Comparison of ENCODE assay signal across 18 cellular contexts in the genomic region with DNA sequence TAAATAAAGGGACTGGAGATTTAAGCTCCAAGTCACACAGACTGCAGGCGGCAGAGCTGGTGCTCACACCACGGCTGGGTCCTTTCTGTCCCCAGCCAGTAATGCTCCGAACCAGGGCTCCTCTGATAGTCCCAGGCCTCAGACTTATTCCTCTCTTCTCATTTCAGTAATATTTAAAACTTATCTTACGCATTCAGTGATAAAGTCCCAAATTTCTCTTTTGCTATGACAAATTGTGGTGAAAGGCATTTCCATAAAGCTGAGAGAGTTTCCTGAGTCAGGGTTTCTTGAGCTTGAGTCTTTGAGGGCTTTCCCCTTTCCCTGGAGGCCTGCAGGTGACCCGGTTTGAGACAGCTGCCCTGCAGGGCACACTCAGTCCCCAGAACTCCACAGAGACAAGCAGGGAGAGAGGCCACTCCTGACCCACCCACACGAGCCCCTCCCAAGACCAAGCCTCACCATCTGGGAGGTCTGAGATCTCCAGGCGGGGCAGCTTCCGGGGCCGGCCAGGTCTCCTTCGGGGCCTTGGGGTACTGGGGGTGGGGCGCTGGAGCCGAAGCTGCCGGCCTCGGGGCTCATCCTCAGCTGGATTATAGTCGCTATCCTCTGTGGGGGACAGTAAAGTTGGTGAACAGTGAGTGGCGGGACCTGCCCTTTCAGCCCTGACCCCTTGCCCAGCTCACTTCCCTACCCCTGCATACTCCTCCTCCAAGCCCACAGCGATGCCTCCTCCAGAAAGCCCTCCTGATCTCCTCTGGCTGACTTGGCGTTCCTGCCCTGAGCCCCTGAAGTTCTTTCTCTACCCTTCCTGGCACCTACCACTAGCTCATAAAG. TPM values are rescaled to one million over a fixed set of nuclear protein-coding genes. Genes with fewer than 3 reads are reported as not detected.
DNase-seq lines count a peak whose midpoint lies in the region; ATAC-seq and TF ChIP-seq lines count a peak whose summit lies in the region.
"Had no signal": no experiment of that assay in that cellular context is flagged by ENCODE, and none has a peak within 500 bp of the region (broad histone marks: within the 10 kb centered on the region; RNA-seq: fewer than 3 reads in every experiment).

No MANE protein-coding gene starts in this region.

- H3K27ac ChIP-seq in CD4-positive, alpha-beta memory T cell (ENCODE audit: low read depth, low read length): no peak overlapping the region
- H3K27ac ChIP-seq: BLaER1, foreskin keratinocyte, pancreas, transverse colon had no signal

- POLR2A ChIA-PET in CD4-positive, alpha-beta memory T cell (lab: Charles Lee; ENCODE audit: partially characterized antibody): interaction anchor here (1.4 to 8.4 kb wide), 3 partner anchors 13 to 31 kb away, joined by 4 to 141 read pairs (median 18); partner anchors contain the start of gene PCIF1
- POLR2A ChIA-PET in activated CD4-positive, alpha-beta memory T cell treated with anti-CD3 and anti-CD28 coated beads for 36 hours (lab: Charles Lee): interaction anchor here (0.8 to 1.4 kb wide), 4 partner anchors 16 to 75 kb away, joined by 3 to 5 read pairs (median 4); partner anchors contain the start of gene PCIF1

- peaks cover 8 to 30% (median 12%) of the 10 kb centered on the region in 4 donors for H3K4me1 Mint-ChIP-seq in CD4-positive, alpha-beta memory T cell
- peaks cover 21% of the 10 kb centered on the region for H3K4me1 Mint-ChIP-seq in activated CD4-positive, alpha-beta memory T cell treated with anti-CD3 and anti-CD28 coated beads for 36 hours (ENCODE audit: low read depth)
- H3K4me1 Mint-ChIP-seq in neural crest cell: peaks cover 7% of the 10 kb centered on the region

- H3K27me3 ChIP-seq in CD4-positive, alpha-beta memory T cell (ENCODE audit: insufficient read depth, low read length): no peaks in the 10 kb centered on the region
- H3K27me3 ChIP-seq: BLaER1, foreskin keratinocyte, pancreas, transverse colon had no signal

- no peaks in the 10 kb centered on the region for H3K27me3 Mint-ChIP-seq in CD4-positive, alpha-beta memory T cell
- H3K27me3 Mint-ChIP-seq in activated CD4-positive, alpha-beta memory T cell treated with anti-CD3 and anti-CD28 coated beads for 36 hours: no peaks in the 10 kb centered on the region
- H3K27me3 Mint-ChIP-seq in neural crest cell (ENCODE audit: low read depth): no peaks in the 10 kb centered on the region

- peak overlapping the region in 1 of 8 donors; percentile 30 for H3K4me3 Mint-ChIP-seq in CD4-positive, alpha-beta memory T cell
- no peak overlapping the region for H3K4me3 Mint-ChIP-seq in activated CD4-positive, alpha-beta memory T cell treated with anti-CD3 and anti-CD28 coated beads for 36 hours
- peak overlapping the region; percentile 49 for H3K4me3 Mint-ChIP-seq in neural crest cell

- H3K9me3 Mint-ChIP-seq in CD4-positive, alpha-beta memory T cell: peaks cover 0 to 3% (median 0%) of the 10 kb centered on the region in 8 donors
- H3K9me3 Mint-ChIP-seq in activated CD4-positive, alpha-beta memory T cell treated with anti-CD3 and anti-CD28 coated beads for 36 hours: no peaks in the 10 kb centered on the region
- H3K9me3 Mint-ChIP-seq in neural crest cell: no peaks in the 10 kb centered on the region

- no peaks in the 10 kb centered on the region for H3K9me3 ChIP-seq in CD4-positive, alpha-beta memory T cell (ENCODE audit: control insufficient read depth in 1 of 2, low read length in 2 of 2)
- H3K9me3 ChIP-seq: BLaER1, pancreas, transverse colon had no signal

- H3K36me3 ChIP-seq in CD4-positive, alpha-beta memory T cell (ENCODE audit: insufficient read depth, low read length): peaks cover 81% of the 10 kb centered on the region

- H3K4me3 ChIP-seq in CD4-positive, alpha-beta memory T cell (ENCODE audit: low read length in 2 of 2): no peak overlapping the region
- H3K4me3 ChIP-seq: BLaER1, pancreas, transverse colon had no signal

- in situ Hi-C loops in ACHN (cut with HindIII; ENCODE audit: low pct_ligation_motif_present, low pct_unique_long_range_greater_than_20kb, low sequenced_read_pairs): no loop called here

- H3K27ac Mint-ChIP-seq in CD4-positive, alpha-beta memory T cell: peak overlapping the region in 5 of 7 donors; percentile 10 to 90 (median 47)
- peak overlapping the region; percentile 28 for H3K27ac Mint-ChIP-seq in activated CD4-positive, alpha-beta memory T cell treated with anti-CD3 and anti-CD28 coated beads for 36 hours
- no peak overlapping the region for H3K27ac Mint-ChIP-seq in neural crest cell (ENCODE audit: unreplicated experiment)

- TF ChIP-seq CTCF in GM10266 (IDR thresholded peaks at IDR 0.05; ENCODE audit: control insufficient read depth, insufficient read depth, low read depth, missing control alignments) (no peak), neural crest cell (conservative IDR thresholded peaks at IDR 0.05) (no peak)

- ATAC-seq in HG03565 (IDR thresholded peaks at IDR 0.05; ENCODE audit: unreplicated experiment) (no peak), GM18502 (IDR thresholded peaks at IDR 0.05; ENCODE audit: poor library complexity, unreplicated experiment) (no peak)
- ATAC-seq: foreskin keratinocyte, left colon, pancreas had no signal

- DNase-seq in CD4-positive, alpha-beta memory T cell: no peak
- peak; percentile 44 for DNase-seq in GM10266 (ENCODE audit: extremely low spot score)
- DNase-seq in activated CD4-positive, alpha-beta memory T cell treated with anti-CD3 and anti-CD28 coated beads for 36 hours: peak; percentile 33
- DNase-seq in neural crest cell (ENCODE audit: low read depth, low spot score): no peak
- DNase-seq in NOMO-1 treated with dmso at 0.1 percent for 144 hours (lab: John Stamatoyannopoulos, UW; ENCODE audit: unreplicated experiment): no peak
- no peak for DNase-seq in ACHN
- DNase-seq: activated gamma-delta T cell treated with Interleukin-2 at 50 U/mL for 16 hours, DMS153, foreskin keratinocyte, NCI-H1105 treated with DMSO at 0.1 percent for 48 hours, NCI-H774, small intestine, transverse colon had no signal

- CTCF ChIA-PET in CD4-positive, alpha-beta memory T cell (lab: Charles Lee; ENCODE audit: partially characterized antibody): interaction anchor here (0.6 to 1.9 kb wide), 3 partner anchors 16 to 1580 kb away, joined by 4 to 12 read pairs (median 4); no protein-coding TSS in a partner anchor
- CTCF ChIA-PET in activated CD4-positive, alpha-beta memory T cell treated with anti-CD3 and anti-CD28 coated beads for 36 hours (lab: Charles Lee): interaction anchor here (0.7 to 1.5 kb wide), 4 partner anchors 21 to 343 kb away, joined by 3 to 7 read pairs (median 4); no protein-coding TSS in a partner anchor

- intact Hi-C loops in CD4-positive, alpha-beta memory T cell (cut with micrococcal nuclease): no loop called here
- intact Hi-C loops in activated CD4-positive, alpha-beta memory T cell treated with anti-CD3 and anti-CD28 coated beads for 36 hours (cut with micrococcal nuclease): loop anchor here (2.0 kb wide), 1 partner anchor 21 kb away; no protein-coding TSS in a partner anchor

- H3K36me3 Mint-ChIP-seq in CD4-positive, alpha-beta memory T cell: peaks cover 29 to 79% of the 10 kb centered on the region in 2 donors
- H3K36me3 Mint-ChIP-seq in activated CD4-positive, alpha-beta memory T cell treated with anti-CD3 and anti-CD28 coated beads for 36 hours: peaks cover 43% of the 10 kb centered on the region
- peaks cover 2% of the 10 kb centered on the region for H3K36me3 Mint-ChIP-seq in neural crest cell (ENCODE audit: low read depth)

- H3K4me1 ChIP-seq in CD4-positive, alpha-beta memory T cell (ENCODE audit: insufficient read depth, low read length): peaks cover 19% of the 10 kb centered on the region

RNA-seq across cellular contexts. Expression of gene ZNF335, which starts 6.6 kb away (rescaled TPM):
- total RNA-seq in CD4-positive, alpha-beta memory T cell: 10 to 100 TPM; 62.5 to 63.2 TPM
- polyA plus RNA-seq in CD4-positive, alpha-beta memory T cell: 10 to 100 TPM in 1 of 2 donors, 1 to 10 TPM in 1; 6.4 to 16.5 TPM
- total RNA-seq in activated CD4-positive, alpha-beta memory T cell treated with anti-CD3 and anti-CD28 coated beads for 36 hours: 10 to 100 TPM; 24.1 to 26.0 TPM
- 24.8 and 24.9 TPM in 2 replicates for total RNA-seq in neural crest cell

RNA-seq across cellular contexts. Expression of gene PCIF1, which starts 30.9 kb away (rescaled TPM):
- 10 to 100 TPM; 63.1 to 69.4 TPM for total RNA-seq in CD4-positive, alpha-beta memory T cell
- 10 to 100 TPM; 70.9 to 83.4 TPM for polyA plus RNA-seq in CD4-positive, alpha-beta memory T cell
- 10 to 100 TPM; 29.9 to 33.0 TPM for total RNA-seq in activated CD4-positive, alpha-beta memory T cell treated with anti-CD3 and anti-CD28 coated beads for 36 hours
- 36.4 and 36.5 TPM in 2 replicates for total RNA-seq in neural crest cell

RNA-seq across cellular contexts. Expression of gene MMP9, which starts 43.3 kb away (rescaled TPM):
- total RNA-seq in CD4-positive, alpha-beta memory T cell: 10 to 100 TPM; 32.9 to 35.3 TPM
- polyA plus RNA-seq in CD4-positive, alpha-beta memory T cell: not detected
- under 1 TPM; 0.10 to 0.12 TPM for total RNA-seq in activated CD4-positive, alpha-beta memory T cell treated with anti-CD3 and anti-CD28 coated beads for 36 hours
- not detected in 2 replicates for total RNA-seq in neural crest cell

RNA-seq across cellular contexts. Expression of gene PLTP, which starts 53.4 kb away (rescaled TPM):
- under 1 TPM in 1 of 2 experiments, not detected in 1; 0.19 TPM for total RNA-seq in CD4-positive, alpha-beta memory T cell
- polyA plus RNA-seq in CD4-positive, alpha-beta memory T cell: under 1 TPM; 0.29 to 0.69 TPM
- 1 to 10 TPM; 9.4 to 9.5 TPM for total RNA-seq in activated CD4-positive, alpha-beta memory T cell treated with anti-CD3 and anti-CD28 coated beads for 36 hours
- total RNA-seq in neural crest cell: 56.6 and 61.0 TPM in 2 replicates

Comparison
In these comparisons a context has a peak if more than half of its experiments do, and no peak if none do; other contexts are left out.
1. DNase-seq: peak in GM10266 (single experiment) and activated CD4-positive, alpha-beta memory T cell treated with anti-CD3 and anti-CD28 coated beads for 36 hours (single experiment); none in CD4-positive, alpha-beta memory T cell (0 of 5), neural crest cell (single experiment), NOMO-1 treated with dmso at 0.1 percent for 144 hours (single experiment) and ACHN (single experiment).
2. RNA of gene MMP9, which starts 43.3 kb away (total RNA-seq): 32.9 to 35.3 TPM in CD4-positive, alpha-beta memory T cell; 0.10 to 0.12 TPM in activated CD4-positive, alpha-beta memory T cell treated with anti-CD3 and anti-CD28 coated beads for 36 hours and not detected in neural crest cell; every median in the first group is over 10 times any median in the second.